Comparison of ENCODE assay signal across 29 cellular contexts in genomic region chr19:28350673-28351072, GRCh38.
"Had no signal": no experiment of that assay in that cellular context is flagged by ENCODE, and none has a peak within 500 bp of the region (broad histone marks: within the 10 kb centered on the region; RNA-seq: fewer than 3 reads in every experiment).

No MANE protein-coding gene starts in this region.

- H3K4me1 ChIP-seq: pancreas, prostate gland, right lobe of liver, sigmoid colon, spleen, stomach, thyroid gland, tibial nerve, upper lobe of left lung, vagina had no signal

- DNase-seq: naive B cell; naive thymus-derived CD8-positive, alpha-beta T cell; nephron progenitor cell; occipital lobe; pancreas; right cardiac atrium; right lobe of liver; sigmoid colon; spleen; stimulated activated CD4-positive, alpha-beta T cell treated with anti-CD3 and anti-CD28 coated beads, Interleukin-12 subunit alpha, Interleukin-12 subunit beta, amount 100 ng/mL, for 4 hours; stimulated activated CD4-positive, alpha-beta T cell treated with anti-CD3 and anti-CD28 coated beads, Interleukin-1b, Interleukin-23, amount 100 ng/mL, for 48 hours; stimulated activated CD4-positive, alpha-beta T cell treated with anti-CD3 and anti-CD28 coated beads, Interleukin-4, amount 100 ng/mL, for 1 hour; stimulated activated CD4-positive, alpha-beta T cell treated with anti-CD3 and anti-CD28 coated beads, Interleukin-4, amount 100 ng/mL, for 4 hours; stimulated activated CD8-positive, alpha-beta memory T cell treated with anti-CD3 and anti-CD28 coated beads, Interleukin-4, amount 100 ng/mL, for 48 hours; stimulated activated naive CD4-positive, alpha-beta T cell treated with Interleukin-2 at 50 U/mL for 16 hours; stomach; thyroid gland; trophoblast cell had no signal

- H3K4me3 ChIP-seq: pancreas, prostate gland, right lobe of liver, sigmoid colon, skin epidermis, smooth muscle cell, spleen, stomach, thoracic aorta, thyroid gland, tibial nerve, upper lobe of left lung, vagina had no signal

- H3K27me3 ChIP-seq: pancreas, right lobe of liver, sigmoid colon, spleen, stomach, thyroid gland, tibial nerve, upper lobe of left lung, vagina had no signal

- H3K27ac ChIP-seq: pancreas, prostate gland, right lobe of liver, sigmoid colon, skin epidermis, spleen, stomach, thoracic aorta, thyroid gland, tibial nerve, upper lobe of left lung, vagina had no signal

- H3K36me3 Mint-ChIP-seq: naive B cell had no signal

- H3K4me1 Mint-ChIP-seq: naive B cell; naive thymus-derived CD8-positive, alpha-beta T cell; nephron progenitor cell; neural crest cell; stimulated activated memory B cell treated with anti-CD40 and anti-IgM and Interleukin-4, amounts not matched to agents 10 μg/mL and 1 μg/mL and 100 μg/mL, for 72 hours had no signal

- H3K36me3 ChIP-seq: pancreas, prostate gland, right lobe of liver, sigmoid colon, spleen, stomach, thoracic aorta, thyroid gland, tibial nerve, upper lobe of left lung, vagina had no signal

- H3K27me3 Mint-ChIP-seq: stimulated activated memory B cell treated with anti-CD40 and anti-IgM and Interleukin-4, amounts not matched to agents 10 μg/mL and 1 μg/mL and 100 μg/mL, for 72 hours; stimulated activated naive CD8-positive, alpha-beta T cell treated with anti-CD3 and anti-CD28 coated beads, Interleukin-15, Interleukin-2, amounts not matched to agents 100 ng/mL and 50 ng/mL, for 24 hours had no signal

- H3K4me3 Mint-ChIP-seq: naive thymus-derived CD8-positive, alpha-beta T cell; natural killer cell treated with Interleukin-12 subunit alpha and Interleukin-12 subunit beta and Interleukin-15 and Interleukin-18, amount 100 ng/mL, for 72 hours; nephron progenitor cell; neural crest cell; stimulated activated memory B cell treated with anti-CD40 and anti-IgM and Interleukin-4, amounts not matched to agents 10 μg/mL and 1 μg/mL and 100 μg/mL, for 72 hours; stimulated activated naive CD8-positive, alpha-beta T cell treated with anti-CD3 and anti-CD28 coated beads, Interleukin-15, Interleukin-2, amounts not matched to agents 100 ng/mL and 50 ng/mL, for 24 hours had no signal

- H3K9me3 ChIP-seq: pancreas, prostate gland, right lobe of liver, sigmoid colon, thoracic aorta, thyroid gland, vagina had no signal

- ATAC-seq: naive thymus-derived CD8-positive, alpha-beta T cell; natural killer cell treated with Interleukin-12 subunit alpha and Interleukin-12 subunit beta and Interleukin-15 and Interleukin-18, amount 100 ng/mL, for 72 hours; pancreas; right cardiac atrium; stimulated activated memory B cell treated with anti-CD40 and anti-IgM and Interleukin-4, amounts not matched to agents 10 μg/mL and 1 μg/mL and 100 μg/mL, for 72 hours had no signal

- H3K27ac Mint-ChIP-seq: naive thymus-derived CD8-positive, alpha-beta T cell; natural killer cell treated with Interleukin-12 subunit alpha and Interleukin-12 subunit beta and Interleukin-15 and Interleukin-18, amount 100 ng/mL, for 72 hours; nephron progenitor cell; stimulated activated memory B cell treated with anti-CD40 and anti-IgM and Interleukin-4, amounts not matched to agents 10 μg/mL and 1 μg/mL and 100 μg/mL, for 72 hours; stimulated activated naive CD8-positive, alpha-beta T cell treated with anti-CD3 and anti-CD28 coated beads, Interleukin-15, Interleukin-2, amounts not matched to agents 100 ng/mL and 50 ng/mL, for 24 hours had no signal

- H3K9me3 Mint-ChIP-seq: natural killer cell treated with Interleukin-12 subunit alpha and Interleukin-12 subunit beta and Interleukin-15 and Interleukin-18, amount 100 ng/mL, for 72 hours had no signal
